In the genomic region with DNA sequence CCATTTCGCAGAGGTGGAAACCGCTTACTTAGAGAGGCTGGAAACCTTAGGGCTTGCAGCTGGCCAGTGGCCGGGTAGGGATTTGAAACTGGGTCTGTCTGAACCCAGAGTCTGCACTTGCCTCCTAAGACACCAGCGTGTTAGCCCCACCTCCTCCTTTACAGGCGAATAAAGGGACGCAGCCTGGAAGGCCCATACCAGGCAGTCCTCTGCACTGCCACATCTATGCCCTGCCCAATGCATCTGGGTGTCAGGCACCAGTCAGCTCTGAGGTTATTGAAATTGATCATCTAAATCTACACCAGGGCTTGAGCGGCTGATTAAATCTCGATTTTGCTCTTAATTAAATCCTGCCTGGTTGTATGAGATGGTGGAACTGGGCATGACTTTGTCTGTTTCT, we compare ENCODE assay signal across 11 cellular contexts. TPM values are rescaled to one million over a fixed set of nuclear protein-coding genes. Genes with fewer than 3 reads are reported as not detected.
DNase-seq lines count a peak whose midpoint lies in the region; ATAC-seq, FAIRE-seq and TF ChIP-seq lines count a peak whose summit lies in the region.
"Had no signal": no experiment of that assay in that cellular context is flagged by ENCODE, and none has a peak within 500 bp of the region (broad histone marks: within the 10 kb centered on the region; RNA-seq: fewer than 3 reads in every experiment).

No MANE protein-coding gene starts in this region.

- peak overlapping the region; percentile 41 to 72 (median 51) for H3K4me3 ChIP-seq in HepG2 (replicated peaks in 1 of 3; ENCODE audit: insufficient read depth in 1 of 3, low read depth in 2 of 3, low read length in 3 of 3)
- no peak overlapping the region for H3K4me3 ChIP-seq in right lobe of liver
- H3K4me3 ChIP-seq in lower lobe of right lung: peak overlapping the region; percentile 54
- H3K4me3 ChIP-seq in upper lobe of left lung: peak overlapping the region in 3 of 4 donors; percentile 39 to 54 (median 53)

- no peaks in the 10 kb centered on the region for H3K79me2 ChIP-seq in HepG2 (ENCODE audit: insufficient read depth, low read length)

- no peaks in the 10 kb centered on the region for H3K36me3 Mint-ChIP-seq in activated CD8-positive, alpha-beta T cell treated with anti-CD3 and anti-CD28 coated beads, Interleukin-2, amount 10 ng/mL, durations not matched to agents 7 days and 5 days (ENCODE audit: low read depth)
- H3K36me3 Mint-ChIP-seq: memory B cell had no signal

- H3K9me3 Mint-ChIP-seq in activated CD8-positive, alpha-beta T cell treated with anti-CD3 and anti-CD28 coated beads, Interleukin-2, amount 10 ng/mL, durations not matched to agents 7 days and 5 days (ENCODE audit: insufficient read depth): no peaks in the 10 kb centered on the region
- H3K9me3 Mint-ChIP-seq: memory B cell had no signal

- H3K9me3 ChIP-seq in HepG2 (ENCODE audit: low read length) (no peaks in the 10 kb centered on the region), right lobe of liver (no peaks in the 10 kb centered on the region), lower lobe of right lung (no peaks in the 10 kb centered on the region), upper lobe of left lung (no peaks in the 10 kb centered on the region)

- intact Hi-C loops in HepG2 (cut with micrococcal nuclease; ENCODE audit: unreplicated experiment) (no loop called here), right lobe of liver (cut with DNase I) (no loop called here), lower lobe of right lung (cut with DNase I) (no loop called here)

- no peak overlapping the region for H3K4me3 Mint-ChIP-seq in activated CD8-positive, alpha-beta T cell treated with anti-CD3 and anti-CD28 coated beads, Interleukin-2, amount 10 ng/mL, durations not matched to agents 7 days and 5 days
- H3K4me3 Mint-ChIP-seq: memory B cell had no signal

- 11% methylated on average over 7 of the region's 8 CpGs for WGBS in HepG2 (ENCODE audit: low lambda C conversion rate)
- 80% methylated on average over 8 of the region's 8 CpGs for WGBS in right lobe of liver (ENCODE audit: insufficient coverage, low coverage, low lambda C conversion rate, missing lambda C conversion rate)
- 67 to 77% methylated on average over 8 of the region's 8 CpGs for WGBS in upper lobe of left lung, 2 donors

- no peak overlapping the region for H3K27ac Mint-ChIP-seq in activated CD8-positive, alpha-beta T cell treated with anti-CD3 and anti-CD28 coated beads, Interleukin-2, amount 10 ng/mL, durations not matched to agents 7 days and 5 days
- H3K27ac Mint-ChIP-seq: memory B cell had no signal

- H3K36me3 ChIP-seq in HepG2 (replicated peaks in 1 of 2; ENCODE audit: control insufficient read depth in 1 of 2, insufficient read depth in 2 of 2, low read length in 2 of 2) (no peaks in the 10 kb centered on the region), right lobe of liver (no peaks in the 10 kb centered on the region), lower lobe of right lung (no peaks in the 10 kb centered on the region), upper lobe of left lung (no peaks in the 10 kb centered on the region)

- CTCF ChIA-PET in HepG2 (lab: Yijun Ruan, JAX; ENCODE audit: low intra/inter-chr PET ratio, low total read pairs): no interaction called here
- CTCF ChIA-PET in activated CD8-positive, alpha-beta T cell treated with anti-CD3 and anti-CD28 coated beads, Interleukin-2, amount 10 ng/mL, durations not matched to agents 7 days and 5 days (lab: Charles Lee): interaction anchor here (1.0 to 1.7 kb wide), 3 partner anchors 10 to 57 kb away, joined by 3 read pairs; no protein-coding TSS in a partner anchor

- H3K4me2 ChIP-seq in HepG2 (ENCODE audit: low read depth, low read length): peak overlapping the region; percentile 86

- TF ChIP-seq EP300 in HepG2 (IDR thresholded peaks at IDR 0.05; ENCODE audit: low read depth in 2 of 2, low read length in 2 of 2): no peak
- no peak for TF ChIP-seq EP300 in HepG2 (CRISPR knock-in tag; IDR thresholded peaks at IDR 0.05; ENCODE audit: borderline replicate concordance)
- no peak for TF ChIP-seq EP300 in upper lobe of left lung (IDR thresholded peaks at IDR 0.05)

- H3K4me1 Mint-ChIP-seq in activated CD8-positive, alpha-beta T cell treated with anti-CD3 and anti-CD28 coated beads, Interleukin-2, amount 10 ng/mL, durations not matched to agents 7 days and 5 days (ENCODE audit: low read depth): peaks cover 14% of the 10 kb centered on the region
- H3K4me1 Mint-ChIP-seq: memory B cell had no signal

- peak; percentile 19 for ATAC-seq in HepG2
- no peak for ATAC-seq in right lobe of liver
- ATAC-seq in lower lobe of right lung: peak in 1 of 2 donors; percentile 64
- no peak for ATAC-seq in upper lobe of left lung (ENCODE audit: low FRiP score in 2 of 2)
- no peak for ATAC-seq in activated CD8-positive, alpha-beta T cell treated with anti-CD3 and anti-CD28 coated beads, Interleukin-2, amount 10 ng/mL, durations not matched to agents 7 days and 5 days

- H3K27me3 Mint-ChIP-seq in activated CD8-positive, alpha-beta T cell treated with anti-CD3 and anti-CD28 coated beads, Interleukin-2, amount 10 ng/mL, durations not matched to agents 7 days and 5 days (ENCODE audit: low read depth): peaks cover 52% of the 10 kb centered on the region

- H3K27ac ChIP-seq in HepG2 (ENCODE audit: extremely low read length, insufficient read depth, low read length) (no peak overlapping the region), right lobe of liver (no peak overlapping the region), lower lobe of right lung (no peak overlapping the region), upper lobe of left lung (peak overlapping the region in 2 of 4 donors; percentile 55 to 58)

- no TSS peak for BruUV-seq in HepG2 (replicated peaks; lab: Mats Ljungman, UMichigan)

- H3K27me3 ChIP-seq in HepG2 (ENCODE audit: control insufficient read depth in 1 of 2, insufficient read depth in 2 of 2, low read length in 2 of 2): peaks cover 6 to 75% of the 10 kb centered on the region in 2 experiments
- H3K27me3 ChIP-seq in right lobe of liver: no peaks in the 10 kb centered on the region
- peaks cover 42% of the 10 kb centered on the region for H3K27me3 ChIP-seq in lower lobe of right lung (ENCODE audit: low read depth)
- peaks cover 0 to 14% (median 7%) of the 10 kb centered on the region in 4 donors for H3K27me3 ChIP-seq in upper lobe of left lung

- peak overlapping the region; percentile 57 for H2AFZ ChIP-seq in HepG2 (ENCODE audit: low read length)

- POLR2A ChIA-PET in HepG2 (lab: Yijun Ruan, JAX): interaction anchor here (2.2 kb wide), 1 partner anchor 17 kb away, joined by 15 read pairs; no protein-coding TSS in a partner anchor
- POLR2A ChIA-PET in activated CD8-positive, alpha-beta T cell treated with anti-CD3 and anti-CD28 coated beads, Interleukin-2, amount 10 ng/mL, durations not matched to agents 7 days and 5 days (lab: Charles Lee): no interaction called here

- peaks cover 23% of the 10 kb centered on the region for H3K4me1 ChIP-seq in HepG2 (ENCODE audit: insufficient read depth, low read length)
- H3K4me1 ChIP-seq in right lobe of liver: peaks cover 0 to 12% (median 0%) of the 10 kb centered on the region in 4 donors
- peaks cover 14% of the 10 kb centered on the region for H3K4me1 ChIP-seq in lower lobe of right lung
- H3K4me1 ChIP-seq in upper lobe of left lung: peaks cover 10 to 13% (median 12%) of the 10 kb centered on the region in 4 donors

- in situ Hi-C loops in HepG2 (cut with HindIII; ENCODE audit: extremely low pct_ligation_motif_present, low pct_unique_long_range_greater_than_20kb): no loop called here

- no peaks in the 10 kb centered on the region for H4K20me1 ChIP-seq in HepG2 (ENCODE audit: insufficient read depth, low read length)

- DNase-seq in HepG2 (ENCODE audit: low spot score): no peak
- DNase-seq in right lobe of liver: no peak
- no peak for DNase-seq in lower lobe of right lung
- DNase-seq in upper lobe of left lung: no peak
- DNase-seq in activated CD8-positive, alpha-beta T cell treated with anti-CD3 and anti-CD28 coated beads, Interleukin-2, amount 10 ng/mL, durations not matched to agents 7 days and 5 days: no peak
- no peak for DNase-seq in globus pallidus (ENCODE audit: low spot score)
- DNase-seq: NCI-H1092, T-helper 9 cell had no signal

- peak overlapping the region; percentile 42; the same call in 1 of the 2 replicates for H3K9ac ChIP-seq in HepG2 (ENCODE audit: insufficient read depth, low read depth, low read length)

- TF ChIP-seq RAD21 in HepG2 (CRISPR knock-in tag; IDR thresholded peaks at IDR 0.05): no peak

- TF ChIP-seq CTCF in HepG2 (CRISPR knock-in tag; IDR thresholded peaks at IDR 0.05) (no peak), right lobe of liver (IDR thresholded peaks at IDR 0.05) (no peak), lower lobe of right lung (IDR thresholded peaks at IDR 0.05) (no peak), upper lobe of left lung (IDR thresholded peaks at IDR 0.05) (no peak)

- no peak for FAIRE-seq in HepG2 (lab: Jason Lieb, UNC)
- FAIRE-seq: bronchial epithelial cell had no signal

- TF ChIP-seq POLR2A in HepG2 (IDR thresholded peaks at IDR 0.05; ENCODE audit: insufficient read depth in 1 of 2, low read depth in 2 of 2, low read length in 2 of 2) (no peak), right lobe of liver (IDR thresholded peaks at IDR 0.05) (no peak), upper lobe of left lung (IDR thresholded peaks at IDR 0.05) (no peak)

RNA-seq across cellular contexts. Expression of a gene that starts 19.9 kb away (rescaled TPM):
- 3.0 and 4.3 TPM in 2 replicates for total RNA-seq in HepG2 (2016; rRNA removed; fragmentation: Illumina TruSeq; extraction: Trizol)
- 1.2 TPM in 2 replicates for total RNA-seq in HepG2 (2016; cell fraction: cytosol; rRNA removed; fragmentation: Illumina TruSeq; extraction: Trizol; ENCODE audit: low read depth)
- 2.8 and 4.3 TPM in 2 replicates for total RNA-seq in HepG2 (2016; cell fraction: insoluble cytoplasmic fraction; rRNA removed; fragmentation: Illumina TruSeq; extraction: Trizol)
- total RNA-seq in HepG2 (2016; cell fraction: membrane; rRNA removed; fragmentation: Illumina TruSeq; extraction: Trizol): 2.2 and 2.3 TPM in 2 replicates
- total RNA-seq in HepG2 (2016; cell fraction: nucleus; rRNA removed; fragmentation: Illumina TruSeq; extraction: Trizol): 2.6 and 2.8 TPM in 2 replicates
- 5.1 and 10.3 TPM in 2 replicates for polyA plus RNA-seq in HepG2 (2011; rRNA removed)
- 5.9 and 6.6 TPM in 2 replicates for polyA plus RNA-seq in HepG2 (2011; cell fraction: cytosol; rRNA removed)
- 13.6 and 19.6 TPM in 2 replicates for polyA plus RNA-seq in HepG2 (2011; cell fraction: nucleus; rRNA removed)
- polyA plus RNA-seq in HepG2 (2012): 2.8 and 7.9 TPM in 2 replicates
- 0.93 and 1.1 TPM in 2 replicates for polyA plus RNA-seq in HepG2 (2016; cell fraction: cytosol; fragmentation: Illumina TruSeq; extraction: Trizol; ENCODE audit: low read depth)
- 2.4 and 3.6 TPM in 2 replicates for polyA plus RNA-seq in HepG2 (2016; cell fraction: insoluble cytoplasmic fraction; fragmentation: Illumina TruSeq; extraction: Trizol; ENCODE audit: low read depth)
- polyA plus RNA-seq in HepG2 (2016; cell fraction: membrane; fragmentation: Illumina TruSeq; extraction: Trizol; ENCODE audit: low read depth): 1.6 and 1.8 TPM in 2 replicates
- polyA plus RNA-seq in HepG2 (2016; cell fraction: nucleus; fragmentation: Illumina TruSeq; extraction: Trizol; ENCODE audit: insufficient read depth, low read depth): 5.8 and 5.9 TPM in 2 replicates
- polyA minus RNA-seq in HepG2 (2011; rRNA and poly(A)+ RNA removed; ENCODE audit: low replicate concordance): 0.82 and 14.6 TPM in 2 replicates
- 4.7 and 6.5 TPM in 2 replicates for polyA minus RNA-seq in HepG2 (2011; cell fraction: cytosol; rRNA and poly(A)+ RNA removed)
- polyA minus RNA-seq in HepG2 (2011; cell fraction: nucleus; rRNA and poly(A)+ RNA removed): 4.0 and 9.2 TPM in 2 replicates
- 10 to 100 TPM; 12.1 to 56.2 (median 45.6) TPM for total RNA-seq in right lobe of liver
- total RNA-seq in lower lobe of right lung: 6.4 TPM
- 10 to 100 TPM in 1 of 6 donors, 1 to 10 TPM in 5; 4.3 to 12.4 (median 7.0) TPM for total RNA-seq in upper lobe of left lung
- under 1 TPM; 0.68 to 0.78 TPM for total RNA-seq in activated CD8-positive, alpha-beta T cell treated with anti-CD3 and anti-CD28 coated beads, Interleukin-2, amount 10 ng/mL, durations not matched to agents 7 days and 5 days

RNA-seq across cellular contexts. Expression of a gene that starts 30.2 kb away (rescaled TPM):
- total RNA-seq in HepG2 (2016; rRNA removed; fragmentation: Illumina TruSeq; extraction: Trizol): 50.0 and 72.0 TPM in 2 replicates
- total RNA-seq in HepG2 (2016; cell fraction: cytosol; rRNA removed; fragmentation: Illumina TruSeq; extraction: Trizol; ENCODE audit: low read depth): 24.7 and 30.5 TPM in 2 replicates
- 50.9 and 73.7 TPM in 2 replicates for total RNA-seq in HepG2 (2016; cell fraction: insoluble cytoplasmic fraction; rRNA removed; fragmentation: Illumina TruSeq; extraction: Trizol)
- total RNA-seq in HepG2 (2016; cell fraction: membrane; rRNA removed; fragmentation: Illumina TruSeq; extraction: Trizol): 58.1 and 63.3 TPM in 2 replicates
- 55.2 and 61.0 TPM in 2 replicates for total RNA-seq in HepG2 (2016; cell fraction: nucleus; rRNA removed; fragmentation: Illumina TruSeq; extraction: Trizol)
- 100 and 107 TPM in 2 replicates for polyA plus RNA-seq in HepG2 (2011; rRNA removed)
- polyA plus RNA-seq in HepG2 (2011; cell fraction: cytosol; rRNA removed): 128 and 161 TPM in 2 replicates
- polyA plus RNA-seq in HepG2 (2011; cell fraction: nucleus; rRNA removed): 53.5 and 60.7 TPM in 2 replicates
- polyA plus RNA-seq in HepG2 (2012): 65.5 and 74.9 TPM in 2 replicates
- 19.8 and 21.2 TPM in 2 replicates for polyA plus RNA-seq in HepG2 (2016; cell fraction: cytosol; fragmentation: Illumina TruSeq; extraction: Trizol; ENCODE audit: low read depth)
- polyA plus RNA-seq in HepG2 (2016; cell fraction: insoluble cytoplasmic fraction; fragmentation: Illumina TruSeq; extraction: Trizol; ENCODE audit: low read depth): 35.3 and 36.8 TPM in 2 replicates
- polyA plus RNA-seq in HepG2 (2016; cell fraction: membrane; fragmentation: Illumina TruSeq; extraction: Trizol; ENCODE audit: low read depth): 39.0 and 44.1 TPM in 2 replicates
- 68.4 and 69.1 TPM in 2 replicates for polyA plus RNA-seq in HepG2 (2016; cell fraction: nucleus; fragmentation: Illumina TruSeq; extraction: Trizol; ENCODE audit: insufficient read depth, low read depth)
- 52.0 and 233 TPM in 2 replicates for polyA minus RNA-seq in HepG2 (2011; rRNA and poly(A)+ RNA removed; ENCODE audit: low replicate concordance)
- 45.2 and 52.9 TPM in 2 replicates for polyA minus RNA-seq in HepG2 (2011; cell fraction: cytosol; rRNA and poly(A)+ RNA removed)
- 37.7 and 38.3 TPM in 2 replicates for polyA minus RNA-seq in HepG2 (2011; cell fraction: nucleus; rRNA and poly(A)+ RNA removed)
- total RNA-seq in right lobe of liver: 10 to 100 TPM in 4 of 6 experiments, 1 to 10 TPM in 2; 6.7 to 23.6 (median 10.9) TPM
- 28.4 TPM for total RNA-seq in lower lobe of right lung
- 10 to 100 TPM; 10.5 to 36.9 (median 29.1) TPM for total RNA-seq in upper lobe of left lung
- 10 to 100 TPM; 24.3 to 26.0 TPM for total RNA-seq in activated CD8-positive, alpha-beta T cell treated with anti-CD3 and anti-CD28 coated beads, Interleukin-2, amount 10 ng/mL, durations not matched to agents 7 days and 5 days

RNA-seq across cellular contexts. Expression of a gene that starts 30.8 kb away (rescaled TPM):
- total RNA-seq in HepG2 (2016; rRNA removed; fragmentation: Illumina TruSeq; extraction: Trizol) (not detected in 2 replicates), right lobe of liver (not detected), lower lobe of right lung (not detected), upper lobe of left lung (under 1 TPM in 1 of 6 donors, not detected in 5; 0.60 TPM)
- total RNA-seq in HepG2 (2016; cell fraction: cytosol; rRNA removed; fragmentation: Illumina TruSeq; extraction: Trizol; ENCODE audit: low read depth): not detected in 2 replicates
- not detected in 2 replicates for total RNA-seq in HepG2 (2016; cell fraction: insoluble cytoplasmic fraction; rRNA removed; fragmentation: Illumina TruSeq; extraction: Trizol)
- total RNA-seq in HepG2 (2016; cell fraction: membrane; rRNA removed; fragmentation: Illumina TruSeq; extraction: Trizol): not detected in 2 replicates
- total RNA-seq in HepG2 (2016; cell fraction: nucleus; rRNA removed; fragmentation: Illumina TruSeq; extraction: Trizol): not detected in 2 replicates
- polyA plus RNA-seq in HepG2 (2011; rRNA removed): 0.24 and 0.25 TPM in 2 replicates
- polyA plus RNA-seq in HepG2 (2011; cell fraction: cytosol; rRNA removed): 0.21 and 0.30 TPM in 2 replicates
- polyA plus RNA-seq in HepG2 (2011; cell fraction: nucleus; rRNA removed): 1.1 and 1.2 TPM in 2 replicates
- polyA plus RNA-seq in HepG2 (2012): 0.32 TPM in 1 of 2 replicates, not detected in the other
- polyA plus RNA-seq in HepG2 (2016; cell fraction: cytosol; fragmentation: Illumina TruSeq; extraction: Trizol; ENCODE audit: low read depth): not detected in 2 replicates
- polyA plus RNA-seq in HepG2 (2016; cell fraction: insoluble cytoplasmic fraction; fragmentation: Illumina TruSeq; extraction: Trizol; ENCODE audit: low read depth): not detected in 2 replicates
- polyA plus RNA-seq in HepG2 (2016; cell fraction: membrane; fragmentation: Illumina TruSeq; extraction: Trizol; ENCODE audit: low read depth): not detected in 2 replicates
- polyA plus RNA-seq in HepG2 (2016; cell fraction: nucleus; fragmentation: Illumina TruSeq; extraction: Trizol; ENCODE audit: insufficient read depth, low read depth): not detected in 2 replicates
- polyA minus RNA-seq in HepG2 (2011; rRNA and poly(A)+ RNA removed; ENCODE audit: low replicate concordance): not detected in 2 replicates
- not detected in 2 replicates for polyA minus RNA-seq in HepG2 (2011; cell fraction: cytosol; rRNA and poly(A)+ RNA removed)
- not detected in 2 replicates for polyA minus RNA-seq in HepG2 (2011; cell fraction: nucleus; rRNA and poly(A)+ RNA removed)
- total RNA-seq in activated CD8-positive, alpha-beta T cell treated with anti-CD3 and anti-CD28 coated beads, Interleukin-2, amount 10 ng/mL, durations not matched to agents 7 days and 5 days: not detected
- total RNA-seq: subcutaneous adipose tissue had no signal

RNA-seq across cellular contexts. Expression of a gene that starts 42.2 kb away (rescaled TPM):
- total RNA-seq in HepG2 (2016; rRNA removed; fragmentation: Illumina TruSeq; extraction: Trizol): not detected in 2 replicates
- not detected in 2 replicates for total RNA-seq in HepG2 (2016; cell fraction: cytosol; rRNA removed; fragmentation: Illumina TruSeq; extraction: Trizol; ENCODE audit: low read depth)
- total RNA-seq in HepG2 (2016; cell fraction: insoluble cytoplasmic fraction; rRNA removed; fragmentation: Illumina TruSeq; extraction: Trizol): not detected in 2 replicates
- total RNA-seq in HepG2 (2016; cell fraction: membrane; rRNA removed; fragmentation: Illumina TruSeq; extraction: Trizol): not detected in 2 replicates
- not detected in 2 replicates for total RNA-seq in HepG2 (2016; cell fraction: nucleus; rRNA removed; fragmentation: Illumina TruSeq; extraction: Trizol)
- polyA plus RNA-seq in HepG2 (2011; rRNA removed): not detected in 2 replicates
- polyA plus RNA-seq in HepG2 (2011; cell fraction: cytosol; rRNA removed): 0.21 TPM in 1 of 2 replicates, not detected in the other
- polyA plus RNA-seq in HepG2 (2011; cell fraction: nucleus; rRNA removed): not detected in 2 replicates
- not detected in 2 replicates for polyA plus RNA-seq in HepG2 (2012)
- polyA plus RNA-seq in HepG2 (2016; cell fraction: cytosol; fragmentation: Illumina TruSeq; extraction: Trizol; ENCODE audit: low read depth): not detected in 2 replicates
- not detected in 2 replicates for polyA plus RNA-seq in HepG2 (2016; cell fraction: insoluble cytoplasmic fraction; fragmentation: Illumina TruSeq; extraction: Trizol; ENCODE audit: low read depth)
- polyA plus RNA-seq in HepG2 (2016; cell fraction: membrane; fragmentation: Illumina TruSeq; extraction: Trizol; ENCODE audit: low read depth): not detected in 2 replicates
- polyA plus RNA-seq in HepG2 (2016; cell fraction: nucleus; fragmentation: Illumina TruSeq; extraction: Trizol; ENCODE audit: insufficient read depth, low read depth): not detected in 2 replicates
- not detected in 2 replicates for polyA minus RNA-seq in HepG2 (2011; rRNA and poly(A)+ RNA removed; ENCODE audit: low replicate concordance)
- not detected in 2 replicates for polyA minus RNA-seq in HepG2 (2011; cell fraction: cytosol; rRNA and poly(A)+ RNA removed)
- not detected in 2 replicates for polyA minus RNA-seq in HepG2 (2011; cell fraction: nucleus; rRNA and poly(A)+ RNA removed)
- not detected for total RNA-seq in right lobe of liver
- total RNA-seq in lower lobe of right lung: not detected
- total RNA-seq in upper lobe of left lung: not detected
- total RNA-seq in activated CD8-positive, alpha-beta T cell treated with anti-CD3 and anti-CD28 coated beads, Interleukin-2, amount 10 ng/mL, durations not matched to agents 7 days and 5 days: not detected
- total RNA-seq: bronchial epithelial cell, subcutaneous adipose tissue had no signal

Comparison
In these comparisons a context has a peak if more than half of its experiments do, and no peak if none do; other contexts are left out.
1. H3K4me3 ChIP-seq: peak in HepG2 (3 of 3), lower lobe of right lung (single experiment) and upper lobe of left lung (3 of 4); none in right lobe of liver (0 of 3).